In the genomic region with DNA sequence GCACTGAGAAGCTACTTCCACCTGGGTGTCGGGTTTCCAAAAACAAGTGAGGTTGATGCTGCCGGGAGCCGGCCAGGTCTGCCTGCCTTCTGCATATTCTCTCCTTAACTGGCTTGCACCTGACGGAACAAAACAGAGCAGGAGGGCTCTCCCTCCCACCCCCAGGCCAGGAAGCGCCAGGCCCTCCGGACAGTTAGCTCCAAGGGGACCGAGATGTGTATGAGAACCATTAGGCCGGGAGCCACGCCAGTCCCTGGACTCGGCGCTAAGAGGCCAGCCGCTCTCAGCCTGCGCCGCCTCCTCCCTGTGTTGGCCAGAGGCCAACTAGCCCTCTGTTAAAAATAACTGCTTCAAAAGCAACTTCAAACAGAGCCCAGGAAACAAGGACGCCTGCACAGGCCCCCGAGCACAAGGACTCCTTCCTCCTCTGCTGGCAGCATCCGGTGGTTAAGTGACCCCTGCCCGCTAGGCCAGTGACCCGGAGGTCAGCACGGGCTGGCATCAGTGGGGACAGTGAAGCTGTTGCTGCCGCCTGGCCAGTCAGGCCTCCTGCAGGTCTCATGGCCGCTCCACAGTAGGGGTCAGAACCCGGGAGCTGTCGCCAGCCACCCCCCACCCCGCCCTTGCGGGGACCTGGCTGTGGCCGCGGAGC, we compare ENCODE assay signal across 9 cellular contexts.
DNase-seq lines count a peak whose midpoint lies in the region; FAIRE-seq and TF ChIP-seq lines count a peak whose summit lies in the region.
"Had no signal": no experiment of that assay in that cellular context is flagged by ENCODE, and none has a peak within 500 bp of the region (broad histone marks: within the 10 kb centered on the region; RNA-seq: fewer than 3 reads in every experiment).

No MANE protein-coding gene starts in this region.

- H3K36me3 Mint-ChIP-seq in nephron progenitor cell (ENCODE audit: low read depth) = no peaks in the 10 kb centered on the region

- no peak for TF ChIP-seq CTCF in nephron progenitor cell (IDR thresholded peaks at IDR 0.05)
- no peak for TF ChIP-seq CTCF in lower leg skin (IDR thresholded peaks at IDR 0.05)

- no peak overlapping the region for H3K4me3 Mint-ChIP-seq in nephron progenitor cell

- H3K9me3 Mint-ChIP-seq in nephron progenitor cell = peaks cover 18% of the 10 kb centered on the region

- peak; percentile 90 for DNase-seq in COLO668 (lab: John Stamatoyannopoulos, UW; ENCODE audit: unreplicated experiment)
- DNase-seq in NCI-H345 (lab: John Stamatoyannopoulos, UW) = peak; percentile 85
- DNase-seq in fibroblast of peridontal ligament (ENCODE audit: extremely low read depth) = peak; percentile 33
- peak; percentile 49 for DNase-seq in nephron progenitor cell
- DNase-seq in lower leg skin (ENCODE audit: low spot score in 2 of 2) = no peak
- no peak for DNase-seq in GM19239 (ENCODE audit: insufficient read length, low spot score)
- DNase-seq in GM12891 (ENCODE audit: insufficient read length, low spot score) = no peak
- DNase-seq in KBM-7 = no peak
- DNase-seq: DND-41 had no signal

- no peak for FAIRE-seq in GM19239 (lab: Jason Lieb, UNC)
- FAIRE-seq in GM12891 (lab: Jason Lieb, UNC) = no peak

- H3K27ac Mint-ChIP-seq in nephron progenitor cell = no peak overlapping the region

- intact Hi-C loops in lower leg skin (cut with DNase I; ENCODE audit: low total_unique reads) = no loop called here

- WGBS in lower leg skin, 2 donors = 18 to 29% methylated on average over 11 to 27 of the region's 28 CpGs

- H3K4me1 Mint-ChIP-seq in nephron progenitor cell = peaks cover 53% of the 10 kb centered on the region

- H3K27me3 Mint-ChIP-seq in nephron progenitor cell (ENCODE audit: low read depth, poor library complexity) = peaks cover 24% of the 10 kb centered on the region

- TF ChIP-seq POLR2A in lower leg skin (IDR thresholded peaks at IDR 0.05) = no peak
- no peak for TF ChIP-seq POLR2A in GM12891 (IDR thresholded peaks at IDR 0.05; ENCODE audit: low read depth, low read length)

- H3K4me3 ChIP-seq in lower leg skin (ENCODE audit: low read depth, poor library complexity, severe bottlenecking) = no peak overlapping the region

- in situ Hi-C loops in KBM-7 (cut with MboI; ENCODE audit: low pct_unique_long_range_greater_than_20kb, low sequenced_read_pairs) = no loop called here

TF ChIP-seq in GM12891, 5 proteins besides CTCF, POLR2A, EP300 and RAD21:
- no peak for TF ChIP-seq POU2F2 (IDR thresholded peaks at IDR 0.05; ENCODE audit: low read depth, low read length)
- no peak for TF ChIP-seq POLR2AphosphoS5 (IDR thresholded peaks at IDR 0.05; ENCODE audit: low read depth, low read length)
- TF ChIP-seq TAF1 (IDR thresholded peaks at IDR 0.05; ENCODE audit: low read depth, low read length) = no peak
- TF ChIP-seq PAX5 (IDR thresholded peaks at IDR 0.05; ENCODE audit: insufficient read depth, low read length, severe bottlenecking) = no peak
- TF ChIP-seq SPI1 (IDR thresholded peaks at IDR 0.05; ENCODE audit: low read depth, low read length) = no peak
TF ChIP-seq in GM12891: peak in this region for 0.

Comparison
In these comparisons a context has a peak if more than half of its experiments do, and no peak if none do; other contexts are left out.
1. DNase-seq: peak in COLO668 (single experiment), NCI-H345 (single experiment), fibroblast of peridontal ligament (single experiment) and nephron progenitor cell (single experiment); none in lower leg skin (0 of 2), GM19239 (single experiment), GM12891 (single experiment) and KBM-7 (single experiment).